In the genomic region with DNA sequence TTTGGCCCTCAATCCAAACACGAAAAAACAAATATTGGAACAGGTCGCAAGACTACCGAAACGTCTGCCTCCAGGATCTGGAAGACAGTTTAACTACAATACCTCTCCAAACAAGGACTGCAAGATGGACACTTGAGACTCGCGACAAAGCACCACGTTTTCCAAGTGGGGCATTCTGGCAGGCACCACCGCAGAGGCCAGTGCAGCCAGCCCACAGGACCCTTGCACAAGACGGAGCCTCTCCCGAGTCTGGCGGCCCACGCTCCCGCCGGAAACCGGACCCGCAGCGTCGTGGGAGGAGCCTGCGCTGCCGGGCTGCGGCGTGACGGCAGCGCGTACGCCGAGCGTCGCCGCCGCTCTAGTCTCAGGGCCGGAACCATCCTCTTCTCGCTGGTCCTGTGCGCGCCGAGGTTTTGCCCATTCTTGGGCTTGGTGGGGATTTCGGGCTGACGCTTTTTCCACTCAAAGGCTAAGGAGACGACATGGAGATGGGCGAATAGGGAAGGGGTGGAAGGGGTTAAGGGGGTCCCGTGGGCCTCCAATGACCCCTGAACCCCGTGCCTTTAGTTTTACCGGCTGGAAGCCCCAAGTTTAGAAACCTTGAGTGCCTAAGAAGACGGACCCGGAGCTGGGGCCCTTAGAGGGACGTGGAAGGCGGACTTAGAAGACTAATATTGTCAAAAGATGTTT, we compare ENCODE assay signal across 8 cellular contexts. TPM values are rescaled to one million over a fixed set of nuclear protein-coding genes. Genes with fewer than 3 reads are reported as not detected.
DNase-seq lines count a peak whose midpoint lies in the region; ATAC-seq lines count a peak whose summit lies in the region.

A gene (minus strand): TSS at position 283 of the 690 bp plus-strand sequence. CDS start 109 bp downstream, at position 174.

- DNase-seq in D341Med (ENCODE audit: low spot score) (peak; percentile 96), OCI-M1 (lab: John Stamatoyannopoulos, UW) (peak; percentile 99), activated T-cell treated with anti-CD3 and anti-CD28 coated beads for 48 hours (ENCODE audit: low read depth) (peak; percentile 83)
- peak; percentile 59 for DNase-seq in stimulated activated CD8-positive, alpha-beta memory T cell treated with anti-CD3 and anti-CD28 coated beads, Interleukin-7, amount 100 ng/mL, for 24 hours (ENCODE audit: low read depth)

- WGBS in esophagus, 2 donors, result 0 to 1% methylated on average over 47 of the region's 47 CpGs

- H3K9ac ChIP-seq in HUES48 (ENCODE audit: low read depth, low read length) (peak within 1 kb of the TSS; percentile 78), muscle layer of colon (ENCODE audit: low read length) (peak within 1 kb of the TSS; percentile 85)

- H3K27me3 ChIP-seq in HUES48 (ENCODE audit: control insufficient read depth, insufficient read depth, low read length) (no peaks in the 10 kb centered on the region), esophagus (ENCODE audit: control insufficient read depth in 1 of 2, insufficient read depth in 2 of 2, low read length in 2 of 2) (no peaks in the 10 kb centered on the region), muscle layer of colon (ENCODE audit: control insufficient read depth in 1 of 2, insufficient read depth in 2 of 2, low read length in 2 of 2) (no peaks in the 10 kb centered on the region)

- H3K27ac ChIP-seq in HUES48 (ENCODE audit: low read depth, low read length) (peak within 1 kb of the TSS; percentile 69), esophagus (ENCODE audit: low read depth in 2 of 2, low read length in 1 of 2) (peak within 1 kb of the TSS; percentile 72 to 81), muscle layer of colon (ENCODE audit: low read depth, low read length) (peak within 1 kb of the TSS; percentile 93)

- H3K4me3 ChIP-seq in HUES48 (ENCODE audit: low read depth, low read length), result peak within 1 kb of the TSS; percentile 94
- H3K4me3 ChIP-seq in esophagus (ENCODE audit: low read depth in 1 of 2, low read length in 2 of 2), result peak within 1 kb of the TSS; percentile 88
- peak within 1 kb of the TSS; percentile 63 to 97 for H3K4me3 ChIP-seq in muscle layer of colon (ENCODE audit: low read depth in 1 of 2, low read length in 2 of 2)

- H3K36me3 ChIP-seq in HUES48 (ENCODE audit: control insufficient read depth, insufficient read depth, low read length) (peaks cover 14% of the 10 kb centered on the region), esophagus (ENCODE audit: control insufficient read depth in 2 of 2, insufficient read depth in 2 of 2, low read length in 1 of 2) (peaks cover 3 to 6% of the 10 kb centered on the region in 2 donors), muscle layer of colon (ENCODE audit: insufficient read depth, low read length) (peaks cover 1% of the 10 kb centered on the region)

- peak; percentile 100 for ATAC-seq in GM21390 (IDR thresholded peaks at IDR 0.05; ENCODE audit: unreplicated experiment)

- peaks cover 15% of the 10 kb centered on the region for H3K9me3 ChIP-seq in HUES48 (ENCODE audit: control insufficient read depth, insufficient read depth, low read length)
- no peaks in the 10 kb centered on the region for H3K9me3 ChIP-seq in esophagus (ENCODE audit: control insufficient read depth in 2 of 2, insufficient read depth in 1 of 2, low read depth in 1 of 2, low read length in 1 of 2)
- no peaks in the 10 kb centered on the region for H3K9me3 ChIP-seq in muscle layer of colon (ENCODE audit: low read length)

- H3K4me1 ChIP-seq in HUES48 (ENCODE audit: control insufficient read depth, insufficient read depth, low read length), result peaks cover 11% of the 10 kb centered on the region; the same call in 1 of the 2 replicates
- no peaks in the 10 kb centered on the region for H3K4me1 ChIP-seq in esophagus (ENCODE audit: control insufficient read depth in 2 of 2, insufficient read depth in 2 of 2, low read length in 1 of 2)
- H3K4me1 ChIP-seq in muscle layer of colon (ENCODE audit: insufficient read depth, low read length), result peaks cover 24% of the 10 kb centered on the region

RNA-seq across cellular contexts. Expression of the gene that starts here (rescaled TPM):
- polyA plus RNA-seq in esophagus, result 1 to 10 TPM; 2.8 to 9.6 TPM

Comparison
In these comparisons a context has a peak if more than half of its experiments do, and no peak if none do; other contexts are left out.
1. Peak in every context shown above with its lines: DNase-seq, ATAC-seq, H3K4me3 ChIP-seq and H3K27ac ChIP-seq.